ENCODE assay signal across 17 cellular contexts in the genomic region with DNA sequence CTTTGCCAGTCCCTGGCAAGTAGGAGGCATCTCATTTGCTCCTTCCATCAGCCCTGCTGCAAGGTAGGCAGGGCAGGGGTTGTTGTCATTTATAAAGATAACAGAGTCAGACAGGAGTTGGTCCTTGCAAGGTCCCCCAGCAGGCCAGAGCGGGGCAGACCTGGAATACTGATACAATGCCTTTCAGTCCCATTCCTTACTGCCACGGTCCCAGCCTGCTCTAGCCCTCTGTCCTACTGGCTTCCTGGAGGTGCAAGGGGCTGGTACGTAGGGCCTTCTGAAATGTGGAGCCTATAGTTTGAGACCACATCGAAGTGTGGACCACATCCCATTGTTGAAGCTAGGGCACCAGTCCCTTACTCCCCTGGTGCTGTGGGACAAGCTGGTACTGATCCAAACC. TPM values are rescaled to one million over a fixed set of nuclear protein-coding genes. Genes with fewer than 3 reads are reported as not detected.
DNase-seq lines count a peak whose midpoint lies in the region; ATAC-seq and TF ChIP-seq lines count a peak whose summit lies in the region.
"Had no signal": no experiment of that assay in that cellular context is flagged by ENCODE, and none has a peak within 500 bp of the region (broad histone marks: within the 10 kb centered on the region; RNA-seq: fewer than 3 reads in every experiment).

No MANE protein-coding gene starts in this region.

- WGBS in esophagus squamous epithelium, 2 donors: 35 to 50% methylated on average over 1 to 3 of the region's 4 CpGs
- 76 to 82% methylated on average over 4 of the region's 4 CpGs for WGBS in sigmoid colon, 2 donors
- no CpG with 5 or more reads among the region's 4 CpGs for WGBS in neuronal stem cell (ENCODE audit: extremely low coverage in 2 of 2, insufficient read length in 2 of 2, insufficient replicate concordance in 1 of 2), 2 donors

- H3K9me3 Mint-ChIP-seq in activated CD4-positive, alpha-beta T cell treated with anti-CD3 and anti-CD28 coated beads for 36 hours (ENCODE audit: low read depth): peaks cover 9% of the 10 kb centered on the region

- H3K4me1 Mint-ChIP-seq in activated CD4-positive, alpha-beta T cell treated with anti-CD3 and anti-CD28 coated beads for 36 hours: no peaks in the 10 kb centered on the region
- H3K4me1 Mint-ChIP-seq: CD8-positive, alpha-beta memory T cell had no signal

- H3K9ac ChIP-seq in neuronal stem cell (ENCODE audit: low read depth, low read length, poor library complexity): no peak overlapping the region
- H3K9ac ChIP-seq: BLaER1 had no signal

- H3K36me3 ChIP-seq in esophagus squamous epithelium (peaks cover 0 to 3% (median 0%) of the 10 kb centered on the region in 3 donors), sigmoid colon (no peaks in the 10 kb centered on the region), uterus (no peaks in the 10 kb centered on the region), neuronal stem cell (replicated peaks in 1 of 2; ENCODE audit: control insufficient read depth in 2 of 2, insufficient read depth in 2 of 2, low read length in 2 of 2) (no peaks in the 10 kb centered on the region)
- H3K36me3 ChIP-seq: BLaER1, HAP-1 had no signal

- no peak overlapping the region for H3K23ac ChIP-seq in neuronal stem cell (ENCODE audit: low read depth, low read length, poor library complexity)

- H3K4ac ChIP-seq in neuronal stem cell (ENCODE audit: low read length): no peak overlapping the region

- peaks cover 0 to 15% (median 12%) of the 10 kb centered on the region in 3 donors for H3K9me3 ChIP-seq in esophagus squamous epithelium
- peaks cover 0 to 6% (median 4%) of the 10 kb centered on the region in 4 donors for H3K9me3 ChIP-seq in sigmoid colon
- no peaks in the 10 kb centered on the region for H3K9me3 ChIP-seq in uterus
- no peaks in the 10 kb centered on the region for H3K9me3 ChIP-seq in neuronal stem cell (replicated peaks in 1 of 2; ENCODE audit: control insufficient read depth in 2 of 2, insufficient read depth in 1 of 2, low read depth in 1 of 2, low read length in 2 of 2)
- H3K9me3 ChIP-seq: HAP-1 had no signal

- no peak overlapping the region for H2AFZ ChIP-seq in neuronal stem cell (ENCODE audit: low read length)

- no peak overlapping the region for H4K91ac ChIP-seq in neuronal stem cell (ENCODE audit: low read depth, low read length, poor library complexity)

- CTCF ChIA-PET in activated CD4-positive, alpha-beta T cell treated with anti-CD3 and anti-CD28 coated beads for 36 hours (lab: Charles Lee): no interaction called here

- no peak overlapping the region for H2BK12ac ChIP-seq in neuronal stem cell (ENCODE audit: low read length)

- no peak for TF ChIP-seq EP300 in sigmoid colon (IDR thresholded peaks at IDR 0.05)

- H3K18ac ChIP-seq in neuronal stem cell (ENCODE audit: low read length): no peak overlapping the region

- H3K4me2 ChIP-seq in neuronal stem cell (ENCODE audit: insufficient read depth, low read length, poor library complexity, severe bottlenecking): no peak overlapping the region
- H3K4me2 ChIP-seq: BLaER1 had no signal

- DNase-seq in cardiac septum (ENCODE audit: low spot score) (peak; percentile 47), Right ventricle myocardium inferior (ENCODE audit: missing footprints) (no peak), esophagus squamous epithelium (lab: John Stamatoyannopoulos, UW) (no peak), sigmoid colon (peak; percentile 48), uterus (no peak), neuronal stem cell (ENCODE audit: low spot score) (no peak)
- no peak for DNase-seq in activated CD4-positive, alpha-beta T cell treated with anti-CD3 and anti-CD28 coated beads for 36 hours
- DNase-seq: 8988T; AML-193; Caco-2; CD8-positive, alpha-beta memory T cell; DND-41; GDM1 had no signal

- H3K4me3 ChIP-seq in esophagus squamous epithelium: no peak overlapping the region
- no peak overlapping the region for H3K4me3 ChIP-seq in sigmoid colon
- H3K4me3 ChIP-seq in uterus: no peak overlapping the region
- no peak overlapping the region for H3K4me3 ChIP-seq in neuronal stem cell (ENCODE audit: low read length in 2 of 2)
- H3K4me3 ChIP-seq: BLaER1, HAP-1 had no signal

- H3K27me3 Mint-ChIP-seq in activated CD4-positive, alpha-beta T cell treated with anti-CD3 and anti-CD28 coated beads for 36 hours: no peaks in the 10 kb centered on the region

- POLR2A ChIA-PET in activated CD4-positive, alpha-beta T cell treated with anti-CD3 and anti-CD28 coated beads for 36 hours (lab: Charles Lee): no interaction called here

- no peak for TF ChIP-seq CTCF in esophagus squamous epithelium (IDR thresholded peaks at IDR 0.05)
- TF ChIP-seq CTCF in sigmoid colon (IDR thresholded peaks at IDR 0.05): no peak
- no peak for TF ChIP-seq CTCF in uterus (IDR thresholded peaks at IDR 0.05)

- H2BK5ac ChIP-seq in neuronal stem cell (ENCODE audit: low read length): no peak overlapping the region

- no peak overlapping the region for H2BK120ac ChIP-seq in neuronal stem cell (ENCODE audit: low read depth, low read length)

- TF ChIP-seq POLR2A in esophagus squamous epithelium (IDR thresholded peaks at IDR 0.05): no peak
- TF ChIP-seq POLR2A in sigmoid colon (IDR thresholded peaks at IDR 0.05): no peak
- no peak for TF ChIP-seq POLR2A in uterus (IDR thresholded peaks at IDR 0.05)

- no peak overlapping the region for H3K4me3 Mint-ChIP-seq in activated CD4-positive, alpha-beta T cell treated with anti-CD3 and anti-CD28 coated beads for 36 hours
- H3K4me3 Mint-ChIP-seq: CD8-positive, alpha-beta memory T cell had no signal

- peaks cover 29 to 79% (median 43%) of the 10 kb centered on the region in 3 donors for H3K4me1 ChIP-seq in esophagus squamous epithelium
- no peaks in the 10 kb centered on the region for H3K4me1 ChIP-seq in sigmoid colon
- H3K4me1 ChIP-seq in uterus: no peaks in the 10 kb centered on the region
- H3K4me1 ChIP-seq in neuronal stem cell (ENCODE audit: control insufficient read depth in 2 of 2, insufficient read depth in 1 of 2, low read depth in 1 of 2, low read length in 2 of 2): peaks cover 0 to 9% of the 10 kb centered on the region in 2 donors

- H3K36me3 Mint-ChIP-seq in activated CD4-positive, alpha-beta T cell treated with anti-CD3 and anti-CD28 coated beads for 36 hours (ENCODE audit: low read depth): no peaks in the 10 kb centered on the region
- H3K36me3 Mint-ChIP-seq: CD8-positive, alpha-beta memory T cell had no signal

- H3K27ac Mint-ChIP-seq in activated CD4-positive, alpha-beta T cell treated with anti-CD3 and anti-CD28 coated beads for 36 hours: no peak overlapping the region

- no peaks in the 10 kb centered on the region for H3K79me1 ChIP-seq in neuronal stem cell (ENCODE audit: low read depth, low read length)

- H4K8ac ChIP-seq in neuronal stem cell (ENCODE audit: low read depth, low read length): no peak overlapping the region

- H3K14ac ChIP-seq in neuronal stem cell (ENCODE audit: low read length): no peak overlapping the region

- no peak overlapping the region for H2AK5ac ChIP-seq in neuronal stem cell (ENCODE audit: low read depth, low read length)

- ATAC-seq in Right ventricle myocardium inferior: no peak
- ATAC-seq in activated CD4-positive, alpha-beta T cell treated with anti-CD3 and anti-CD28 coated beads for 36 hours: no peak
- ATAC-seq: HepG2 had no signal

- H3K27me3 ChIP-seq in esophagus squamous epithelium: no peaks in the 10 kb centered on the region
- H3K27me3 ChIP-seq in sigmoid colon: no peaks in the 10 kb centered on the region
- H3K27me3 ChIP-seq in uterus: no peaks in the 10 kb centered on the region
- peaks cover 0 to 64% (median 15%) of the 10 kb centered on the region in 3 experiments for H3K27me3 ChIP-seq in neuronal stem cell (ENCODE audit: control insufficient read depth in 3 of 3, insufficient read depth in 3 of 3, low read depth in 1 of 3, low read length in 3 of 3)
- H3K27me3 ChIP-seq: BLaER1 had no signal

- H2BK15ac ChIP-seq in neuronal stem cell (ENCODE audit: low read length): no peak overlapping the region

- intact Hi-C loops in cardiac septum (cut with DNase I) (no loop called here), Right ventricle myocardium inferior (cut with DNase I) (no loop called here), esophagus squamous epithelium (cut with DNase I) (no loop called here), sigmoid colon (cut with DNase I) (no loop called here), uterus (cut with DNase I; ENCODE audit: low total_unique reads) (no loop called here)
- intact Hi-C loops in activated CD4-positive, alpha-beta T cell treated with anti-CD3 and anti-CD28 coated beads for 36 hours (cut with DNase I, micrococcal nuclease): no loop called here

- H3K27ac ChIP-seq in esophagus squamous epithelium (peak overlapping the region; percentile 42 to 92 (median 82)), sigmoid colon (no peak overlapping the region), uterus (no peak overlapping the region), neuronal stem cell (replicated peaks; ENCODE audit: low read length) (no peak overlapping the region)
- H3K27ac ChIP-seq: BLaER1 had no signal

RNA-seq across cellular contexts. Expression of gene PITX1, which starts 42.8 kb away (rescaled TPM):
- total RNA-seq in cardiac septum: 0.83 TPM
- not detected for total RNA-seq in Right ventricle myocardium inferior
- total RNA-seq in esophagus squamous epithelium: 1,000 to 10,000 TPM in 1 of 4 donors, 100 to 1,000 TPM in 3; 571 to 1,232 (median 680) TPM
- 1 to 10 TPM; 1.6 to 5.8 (median 3.5) TPM for total RNA-seq in sigmoid colon
- 1 to 10 TPM; 6.0 to 7.2 (median 6.3) TPM for polyA plus RNA-seq in sigmoid colon
- 1 to 10 TPM in 1 of 4 donors, under 1 TPM in 1, not detected in 2; 0.97 to 1.2 TPM for total RNA-seq in uterus
- polyA plus RNA-seq in neuronal stem cell (2013, experiment 1 of 2): 0.17 TPM
- 0.14 TPM for polyA plus RNA-seq in neuronal stem cell (2013, experiment 2 of 2)
- under 1 TPM; 0.18 TPM for total RNA-seq in activated CD4-positive, alpha-beta T cell treated with anti-CD3 and anti-CD28 coated beads for 36 hours
- total RNA-seq: CD8-positive, alpha-beta memory T cell; H1 had no signal
- polyA plus RNA-seq: CD8-positive, alpha-beta memory T cell had no signal

Comparison
In these comparisons a context has a peak if more than half of its experiments do, and no peak if none do; other contexts are left out.
1. DNase-seq: peak in cardiac septum (single experiment) and sigmoid colon (single experiment); none in Right ventricle myocardium inferior (single experiment), esophagus squamous epithelium (single experiment), uterus (0 of 2), neuronal stem cell (single experiment) and activated CD4-positive, alpha-beta T cell treated with anti-CD3 and anti-CD28 coated beads for 36 hours (single experiment).
2. H3K27ac ChIP-seq: peak in esophagus squamous epithelium (4 of 4); none in sigmoid colon (0 of 4), uterus (0 of 2) and neuronal stem cell (single experiment).
3. RNA of gene PITX1, which starts 42.8 kb away (total RNA-seq): 571 to 1,232 TPM in esophagus squamous epithelium; 1.6 to 5.8 TPM in sigmoid colon, 0.97 to 1.2 TPM in uterus, 0.83 TPM in cardiac septum (single experiment), 0.18 TPM in activated CD4-positive, alpha-beta T cell treated with anti-CD3 and anti-CD28 coated beads for 36 hours and not detected in Right ventricle myocardium inferior (single experiment); every median in the first group is over 10 times any median in the second.